8 cellular contexts compared by ENCODE assay signal in genomic region chr12:111368684-111369495, GRCh38. TPM values are rescaled to one million over a fixed set of nuclear protein-coding genes. Genes with fewer than 3 reads are reported as not detected.
DNase-seq lines count a peak whose midpoint lies in the region; ATAC-seq and TF ChIP-seq lines count a peak whose summit lies in the region.

PHETA1 (minus strand) TSS chr12:111369095; CDS start chr12:111363427, 5,668 bp downstream.

- no peaks in the 10 kb centered on the region for H3K27me3 ChIP-seq in Peyer's patch

- peak; percentile 96 for ATAC-seq in GM21619 (IDR thresholded peaks at IDR 0.05; ENCODE audit: unreplicated experiment)
- ATAC-seq in activated T-helper 17 cell treated with anti-CD3 and anti-CD28 coated beads, Interleukin-2, amount 50 U/mL, for 72 hours (replicated peaks), result peak; percentile 92
- peak; percentile 90 to 91 for ATAC-seq in naive thymus-derived CD8-positive, alpha-beta T cell
- ATAC-seq in stimulated activated effector memory CD8-positive, alpha-beta T cell treated with anti-CD3 and anti-CD28 coated beads, Interleukin-12 subunit alpha, Interleukin-12 subunit beta, amount 100 ng/mL, for 72 hours, result peak; percentile 89

- TF ChIP-seq RAD21 in Ishikawa (IDR thresholded peaks at IDR 0.05; ENCODE audit: low read depth), result no peak

- peak within 1 kb of the TSS; percentile 68 for H3K4me3 Mint-ChIP-seq in activated T-helper 17 cell treated with anti-CD3 and anti-CD28 coated beads, Interleukin-2, amount 50 U/mL, for 72 hours
- peak within 1 kb of the TSS; percentile 79 to 90 (median 88) for H3K4me3 Mint-ChIP-seq in naive thymus-derived CD8-positive, alpha-beta T cell
- H3K4me3 Mint-ChIP-seq in stimulated activated effector memory CD8-positive, alpha-beta T cell treated with anti-CD3 and anti-CD28 coated beads, Interleukin-12 subunit alpha, Interleukin-12 subunit beta, amount 100 ng/mL, for 72 hours, result peak within 1 kb of the TSS; percentile 76

- peak; percentile 72 for DNase-seq in DMS114 treated with DMSO at 0.1 percent for 48 hours (lab: John Stamatoyannopoulos, UW; ENCODE audit: unreplicated experiment)
- DNase-seq in Peyer's patch, result peak; percentile 85 to 97 (median 97)
- DNase-seq in fibroblast of peridontal ligament (ENCODE audit: extremely low read depth), result peak; percentile 77
- peak; percentile 47 to 85 (median 63) for DNase-seq in naive thymus-derived CD8-positive, alpha-beta T cell
- peak; percentile 68 to 93 for DNase-seq in stimulated activated effector memory CD8-positive, alpha-beta T cell treated with anti-CD3 and anti-CD28 coated beads, Interleukin-12 subunit alpha, Interleukin-12 subunit beta, amount 100 ng/mL, for 72 hours (ENCODE audit: low spot score in 2 of 2)

- POLR2A ChIA-PET in naive thymus-derived CD8-positive, alpha-beta T cell (lab: Charles Lee), result interaction anchor here (0.5 to 0.9 kb wide), 2 partner anchors 17 to 76 kb away, joined by 3 read pairs; no protein-coding TSS in a partner anchor

- H3K4me1 ChIP-seq in Peyer's patch, result peaks cover 0 to 31% (median 8%) of the 10 kb centered on the region in 4 donors

- TF ChIP-seq EP300 in Ishikawa (IDR thresholded peaks at IDR 0.05; ENCODE audit: borderline replicate concordance), result no peak

- peak within 1 kb of the TSS; percentile 64 to 83 (median 77) for H3K27ac ChIP-seq in Peyer's patch

- H3K27me3 Mint-ChIP-seq in activated T-helper 17 cell treated with anti-CD3 and anti-CD28 coated beads, Interleukin-2, amount 50 U/mL, for 72 hours, result no peaks in the 10 kb centered on the region
- H3K27me3 Mint-ChIP-seq in naive thymus-derived CD8-positive, alpha-beta T cell, result peaks cover 0 to 3% (median 0%) of the 10 kb centered on the region in 5 donors

- H3K36me3 Mint-ChIP-seq in activated T-helper 17 cell treated with anti-CD3 and anti-CD28 coated beads, Interleukin-2, amount 50 U/mL, for 72 hours (ENCODE audit: low read depth), result no peaks in the 10 kb centered on the region
- H3K36me3 Mint-ChIP-seq in naive thymus-derived CD8-positive, alpha-beta T cell, result no peaks in the 10 kb centered on the region
- no peaks in the 10 kb centered on the region for H3K36me3 Mint-ChIP-seq in stimulated activated effector memory CD8-positive, alpha-beta T cell treated with anti-CD3 and anti-CD28 coated beads, Interleukin-12 subunit alpha, Interleukin-12 subunit beta, amount 100 ng/mL, for 72 hours

- H3K36me3 ChIP-seq in Peyer's patch, result peaks cover 0 to 15% (median 0%) of the 10 kb centered on the region in 3 donors

- peak within 1 kb of the TSS; percentile 74 to 95 (median 83) for H3K4me3 ChIP-seq in Peyer's patch

- TF ChIP-seq CTCF in Peyer's patch (IDR thresholded peaks at IDR 0.05), result peak in 2 of 6 experiments; percentile 2 to 10

- TF ChIP-seq POLR2A in Peyer's patch (IDR thresholded peaks at IDR 0.05), result peak; percentile 67 to 79

- H3K9me3 ChIP-seq in Peyer's patch, result no peaks in the 10 kb centered on the region

- H3K4me1 Mint-ChIP-seq in activated T-helper 17 cell treated with anti-CD3 and anti-CD28 coated beads, Interleukin-2, amount 50 U/mL, for 72 hours, result peaks cover 5% of the 10 kb centered on the region
- peaks cover 17 to 30% (median 27%) of the 10 kb centered on the region in 4 donors for H3K4me1 Mint-ChIP-seq in naive thymus-derived CD8-positive, alpha-beta T cell
- peaks cover 40% of the 10 kb centered on the region for H3K4me1 Mint-ChIP-seq in stimulated activated effector memory CD8-positive, alpha-beta T cell treated with anti-CD3 and anti-CD28 coated beads, Interleukin-12 subunit alpha, Interleukin-12 subunit beta, amount 100 ng/mL, for 72 hours

- no peaks in the 10 kb centered on the region for H3K9me3 Mint-ChIP-seq in activated T-helper 17 cell treated with anti-CD3 and anti-CD28 coated beads, Interleukin-2, amount 50 U/mL, for 72 hours
- no peaks in the 10 kb centered on the region for H3K9me3 Mint-ChIP-seq in naive thymus-derived CD8-positive, alpha-beta T cell
- H3K9me3 Mint-ChIP-seq in stimulated activated effector memory CD8-positive, alpha-beta T cell treated with anti-CD3 and anti-CD28 coated beads, Interleukin-12 subunit alpha, Interleukin-12 subunit beta, amount 100 ng/mL, for 72 hours, result no peaks in the 10 kb centered on the region

- no peak within 1 kb of the TSS for H3K27ac Mint-ChIP-seq in activated T-helper 17 cell treated with anti-CD3 and anti-CD28 coated beads, Interleukin-2, amount 50 U/mL, for 72 hours
- H3K27ac Mint-ChIP-seq in naive thymus-derived CD8-positive, alpha-beta T cell, result peak within 1 kb of the TSS in 8 of 10 donors; percentile 19 to 87 (median 54)
- no peak within 1 kb of the TSS for H3K27ac Mint-ChIP-seq in stimulated activated effector memory CD8-positive, alpha-beta T cell treated with anti-CD3 and anti-CD28 coated beads, Interleukin-12 subunit alpha, Interleukin-12 subunit beta, amount 100 ng/mL, for 72 hours

TF ChIP-seq in Ishikawa, 13 proteins besides CTCF, POLR2A, EP300 and RAD21:
- TF ChIP-seq EGR1 (IDR thresholded peaks at IDR 0.05) (peak; percentile 89), MAX (IDR thresholded peaks at IDR 0.05) (peak; percentile 77), CREB1 (IDR thresholded peaks at IDR 0.05; ENCODE audit: low read depth) (no peak), USF1 (IDR thresholded peaks at IDR 0.05) (0 out of 2 replicates have a peak, but pooled peaks have one; percentile 19), TEAD4 (IDR thresholded peaks at IDR 0.05) (0 out of 2 replicates have a peak, but pooled peaks have one; percentile 6), NFIC (IDR thresholded peaks at IDR 0.05) (no peak), TAF1 (IDR thresholded peaks at IDR 0.05; ENCODE audit: low read depth) (peak; percentile 71; the same call in 1 of the 2 replicates), TCF12 (IDR thresholded peaks at IDR 0.05; ENCODE audit: low read depth) (peak; percentile 36; the same call in 1 of the 2 replicates)

RNA-seq across cellular contexts. Expression of gene PHETA1, which starts in this region (rescaled TPM):
- 10 to 100 TPM; 43.2 to 64.6 (median 51.0) TPM for total RNA-seq in Peyer's patch
- total RNA-seq in activated T-helper 17 cell treated with anti-CD3 and anti-CD28 coated beads, Interleukin-2, amount 50 U/mL, for 72 hours, result 1 to 10 TPM; 1.1 to 1.2 TPM
- 1 to 10 TPM; 3.0 to 3.8 TPM for total RNA-seq in naive thymus-derived CD8-positive, alpha-beta T cell
- 1 to 10 TPM in 2 of 3 donors, under 1 TPM in 1; 0.11 to 1.5 (median 1.3) TPM for polyA plus RNA-seq in naive thymus-derived CD8-positive, alpha-beta T cell

Comparison
In these comparisons a context has a peak if more than half of its experiments do, and no peak if none do; other contexts are left out.
1. Peak in every context shown above with its lines: DNase-seq, ATAC-seq, H3K4me3 ChIP-seq and H3K27ac ChIP-seq.
2. RNA of gene PHETA1 (total RNA-seq): 43.2 to 64.6 TPM in Peyer's patch; 3.0 to 3.8 TPM in naive thymus-derived CD8-positive, alpha-beta T cell and 1.1 to 1.2 TPM in activated T-helper 17 cell treated with anti-CD3 and anti-CD28 coated beads, Interleukin-2, amount 50 U/mL, for 72 hours; every median in the first group is over 4 times any median in the second.
3. H3K27ac Mint-ChIP-seq: peak in naive thymus-derived CD8-positive, alpha-beta T cell (8 of 10); none in activated T-helper 17 cell treated with anti-CD3 and anti-CD28 coated beads, Interleukin-2, amount 50 U/mL, for 72 hours (single experiment) and stimulated activated effector memory CD8-positive, alpha-beta T cell treated with anti-CD3 and anti-CD28 coated beads, Interleukin-12 subunit alpha, Interleukin-12 subunit beta, amount 100 ng/mL, for 72 hours (single experiment).